25 cellular contexts compared by ENCODE assay signal in genomic region chr11:1092145-1092670, GRCh38. TPM values are rescaled to one million over a fixed set of nuclear protein-coding genes. Genes with fewer than 3 reads are reported as not detected.
"Had no signal": no experiment of that assay in that cellular context is flagged by ENCODE, and none has a peak within 500 bp of the region (broad histone marks: within the 10 kb centered on the region; RNA-seq: fewer than 3 reads in every experiment).

No MANE protein-coding gene starts in this region.

- H3K4me3 ChIP-seq: heart left ventricle, lung, neural progenitor cell, pancreas, prostate gland, sigmoid colon, skin epidermis had no signal

- FAIRE-seq: endometrium, frontal cortex, pancreas had no signal

- H2AFZ ChIP-seq: neural progenitor cell had no signal

- H3K9ac ChIP-seq: neural progenitor cell had no signal

- H3K4me1 ChIP-seq: heart left ventricle, neural progenitor cell, pancreas, prostate gland, sigmoid colon had no signal

- H3K4me2 ChIP-seq: neural progenitor cell had no signal

- H3K4me1 Mint-ChIP-seq: central memory CD8-positive, alpha-beta T cell had no signal

- ATAC-seq: heart left ventricle, left lobe of liver, pancreas had no signal

- H3K4me3 Mint-ChIP-seq: central memory CD8-positive, alpha-beta T cell; naive thymus-derived CD4-positive, alpha-beta T cell had no signal

- H3K36me3 ChIP-seq: heart left ventricle, neural progenitor cell, pancreas, prostate gland, sigmoid colon had no signal

- H3K36me3 Mint-ChIP-seq: neural progenitor cell had no signal

- DNase-seq: effector memory CD4-positive, alpha-beta T cell; hippocampal formation; kidney glomerular epithelial cell; mesendoderm; occipital lobe; sigmoid colon; stimulated activated CD4-positive, alpha-beta T cell treated with anti-CD3 and anti-CD28 coated beads, Interleukin-12 subunit alpha, Interleukin-12 subunit beta, amount 100 ng/mL, for 4 hours; stimulated activated naive CD4-positive, alpha-beta T cell treated with Interleukin-2 at 50 U/mL for 16 hours; trophoblast cell had no signal

- H3K27me3 ChIP-seq: heart left ventricle, neural progenitor cell, pancreas, sigmoid colon had no signal

- H3K9me3 Mint-ChIP-seq: central memory CD8-positive, alpha-beta T cell had no signal

- H3K27ac Mint-ChIP-seq: naive thymus-derived CD4-positive, alpha-beta T cell had no signal

- H3K27ac ChIP-seq: heart left ventricle, neural progenitor cell, pancreas, prostate gland, sigmoid colon, skin epidermis had no signal

- H3K27me3 Mint-ChIP-seq: central memory CD8-positive, alpha-beta T cell; naive thymus-derived CD4-positive, alpha-beta T cell had no signal

- H3K9me3 ChIP-seq: heart left ventricle, pancreas, prostate gland, sigmoid colon had no signal

RNA-seq across cellular contexts. Expression of gene MUC2, which starts 17.5 kb away (rescaled TPM):
- total RNA-seq: fibroblast of lung; frontal cortex; glomerular endothelial cell; naive thymus-derived CD4-positive, alpha-beta T cell; occipital lobe; renal cortical epithelial cell; urinary bladder had no signal
- polyA plus RNA-seq: fibroblast of lung; naive thymus-derived CD4-positive, alpha-beta T cell had no signal

RNA-seq across cellular contexts. Expression of gene MUC6, which starts 55.7 kb away (rescaled TPM):
- total RNA-seq: esophagus mucosa; fibroblast of lung; frontal cortex; glomerular endothelial cell; heart left ventricle; naive thymus-derived CD4-positive, alpha-beta T cell; occipital lobe; renal cortical epithelial cell; sigmoid colon; urinary bladder had no signal
- polyA plus RNA-seq: fibroblast of lung; naive thymus-derived CD4-positive, alpha-beta T cell; urinary bladder had no signal
